Comparison of ENCODE assay signal across 11 cellular contexts in the genomic region with DNA sequence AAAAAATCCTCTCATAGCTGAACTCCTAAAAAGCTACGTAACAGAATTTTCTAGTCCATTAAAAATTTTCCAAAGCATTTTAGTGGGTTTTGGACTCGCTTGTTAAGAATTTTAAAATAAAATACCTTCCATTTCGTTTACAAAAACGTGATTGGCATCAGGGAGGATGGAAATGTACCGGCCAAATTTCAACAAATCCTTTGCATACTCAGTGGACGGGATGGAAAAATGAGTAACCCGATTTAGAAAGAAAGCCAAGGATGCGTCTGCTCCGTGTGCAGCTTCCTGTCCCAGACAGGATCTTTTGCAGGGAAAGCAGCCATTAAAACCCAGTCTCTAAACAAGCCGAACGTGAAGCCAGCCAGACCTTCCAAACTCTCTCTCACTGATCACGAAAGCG. TPM values are rescaled to one million over a fixed set of nuclear protein-coding genes. Genes with fewer than 3 reads are reported as not detected.
DNase-seq lines count a peak whose midpoint lies in the region; ATAC-seq and TF ChIP-seq lines count a peak whose summit lies in the region.
"Had no signal": no experiment of that assay in that cellular context is flagged by ENCODE, and none has a peak within 500 bp of the region (broad histone marks: within the 10 kb centered on the region; RNA-seq: fewer than 3 reads in every experiment).

No MANE protein-coding gene starts in this region.

- CTCF ChIA-PET in AG04450 (lab: Charles Lee): interaction anchor here (0.6 to 1.3 kb wide), 5 partner anchors 9 to 158 kb away, joined by 3 to 5 read pairs (median 3); no protein-coding TSS in a partner anchor

- TF ChIP-seq CTCF in AG04450 (IDR thresholded peaks at IDR 0.05; ENCODE audit: low read depth, low read length) (no peak), progenitor cell of endocrine pancreas (IDR thresholded peaks at IDR 0.05; ENCODE audit: unreplicated experiment) (no peak)

- POLR2A ChIA-PET in AG04450 (lab: Yijun Ruan, JAX): interaction anchor here (0.6 to 0.8 kb wide), 3 partner anchors 13 to 21 kb away, joined by 3 to 29 read pairs (median 3); no protein-coding TSS in a partner anchor

- peak overlapping the region; percentile 77 for H3K27ac Mint-ChIP-seq in progenitor cell of endocrine pancreas

- H3K36me3 Mint-ChIP-seq in progenitor cell of endocrine pancreas (ENCODE audit: insufficient read depth): no peaks in the 10 kb centered on the region
- H3K36me3 Mint-ChIP-seq: naive B cell had no signal

- H3K4me3 ChIP-seq in AG04450 (ENCODE audit: low read depth, low read length): peak overlapping the region; percentile 37

- H3K27ac ChIP-seq in AG04450 (ENCODE audit: low read depth, low read length): peak overlapping the region; percentile 76
- H3K27ac ChIP-seq: C4-2B had no signal

- H3K4me1 Mint-ChIP-seq in progenitor cell of endocrine pancreas (ENCODE audit: low read depth): peaks cover 21% of the 10 kb centered on the region

- no peaks in the 10 kb centered on the region for H3K9me3 Mint-ChIP-seq in progenitor cell of endocrine pancreas (ENCODE audit: low read depth)

- no peak overlapping the region for H3K4me3 Mint-ChIP-seq in progenitor cell of endocrine pancreas (ENCODE audit: low read depth)

- H3K9me3 ChIP-seq in AG04450 (ENCODE audit: control insufficient read depth, insufficient read depth, low read length): no peaks in the 10 kb centered on the region

- ATAC-seq in SK-N-SH treated with all-trans-retinoic acid at 6 μM for 48 hours (peak; percentile 69), GM18873 (IDR thresholded peaks at IDR 0.05; ENCODE audit: low FRiP score, unreplicated experiment) (no peak), GM18498 (IDR thresholded peaks at IDR 0.05; ENCODE audit: unreplicated experiment) (no peak)

- peak; percentile 46 for DNase-seq in AG04450 (ENCODE audit: low read depth, low spot score)
- DNase-seq in fibroblast of the conjunctiva (ENCODE audit: low read depth): peak; percentile 51
- no peak for DNase-seq in progenitor cell of endocrine pancreas (ENCODE audit: low spot score, unreplicated experiment)
- no peak for DNase-seq in SKM-1 treated with dmso at 0.1 percent for 144 hours (lab: John Stamatoyannopoulos, UW; ENCODE audit: unreplicated experiment)
- DNase-seq in T1000 (lab: John Stamatoyannopoulos, UW): no peak
- DNase-seq: effector CD8-positive, alpha-beta T cell; naive B cell had no signal

- no peaks in the 10 kb centered on the region for H3K27me3 Mint-ChIP-seq in progenitor cell of endocrine pancreas
- H3K27me3 Mint-ChIP-seq: naive B cell had no signal

- no peaks in the 10 kb centered on the region for H3K27me3 ChIP-seq in AG04450 (ENCODE audit: control insufficient read depth, insufficient read depth, low read length)

TF ChIP-seq in SK-N-SH treated with all-trans-retinoic acid at 6 μM for 48 hours, 23 proteins besides CTCF, POLR2A, EP300 and RAD21:
- TF ChIP-seq BACH2 (CRISPR knock-in tag; IDR thresholded peaks at IDR 0.05; ENCODE audit: borderline replicate concordance) (no peak), TOX (CRISPR knock-in tag; IDR thresholded peaks at IDR 0.05; ENCODE audit: borderline replicate concordance) (no peak), GLIS3 (CRISPR knock-in tag; IDR thresholded peaks at IDR 0.05) (no peak), CSDC2 (CRISPR knock-in tag; IDR thresholded peaks at IDR 0.05) (no peak)

RNA-seq across cellular contexts. Expression of a gene that starts 15.6 kb away (rescaled TPM):
- 36.8 and 37.2 TPM in 2 replicates for polyA plus RNA-seq in AG04450 (2011; rRNA removed)
- 33.8 and 40.5 TPM in 2 replicates for polyA minus RNA-seq in AG04450 (2011; rRNA and poly(A)+ RNA removed)
- total RNA-seq in progenitor cell of endocrine pancreas: 67.3 and 71.7 TPM in 2 replicates

RNA-seq across cellular contexts. Expression of a gene that starts 55.4 kb away (rescaled TPM):
- 8.3 and 12.2 TPM in 2 replicates for polyA plus RNA-seq in AG04450 (2011; rRNA removed)
- 5.2 and 5.3 TPM in 2 replicates for polyA minus RNA-seq in AG04450 (2011; rRNA and poly(A)+ RNA removed)
- total RNA-seq in progenitor cell of endocrine pancreas: 8.4 and 10.2 TPM in 2 replicates

Comparison
In these comparisons a context has a peak if more than half of its experiments do, and no peak if none do; other contexts are left out.
1. DNase-seq: peak in AG04450 (single experiment) and fibroblast of the conjunctiva (single experiment); none in progenitor cell of endocrine pancreas (single experiment), SKM-1 treated with dmso at 0.1 percent for 144 hours (single experiment) and T1000 (single experiment).